ENCODE assay signal across 1 cellular context in the genomic region with DNA sequence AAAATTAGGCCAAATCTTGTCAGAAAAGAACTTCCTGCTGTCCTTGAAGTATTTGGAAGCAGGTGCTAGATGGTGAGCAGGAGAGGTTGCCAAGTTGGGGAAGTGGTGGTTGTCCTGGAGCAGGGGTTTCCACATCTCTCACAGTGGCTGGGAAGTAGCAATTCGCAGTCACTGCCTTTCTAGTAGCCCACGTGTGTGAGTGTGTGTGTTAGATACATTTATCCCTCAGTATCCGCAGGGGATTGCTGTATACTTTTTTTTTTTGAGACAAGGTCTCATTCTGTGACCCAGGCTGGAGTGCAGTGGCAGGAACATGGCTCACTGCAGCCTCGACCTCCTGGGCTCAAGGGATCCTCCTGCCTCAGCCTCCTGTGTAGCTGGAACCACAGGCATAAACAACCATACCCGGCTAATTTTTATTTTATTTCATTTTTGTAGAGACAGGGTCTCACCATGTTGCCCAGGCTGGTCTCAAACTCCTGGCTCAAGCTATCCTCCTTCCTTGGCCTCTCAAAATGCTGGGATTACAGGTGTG.
TF ChIP-seq lines count a peak whose summit lies in the region.

No MANE protein-coding gene starts in this region.

TF ChIP-seq in endothelial cell of umbilical vein, 7 proteins besides CTCF, POLR2A, EP300 and RAD21 (continued from another document):
- TF ChIP-seq MYC (IDR thresholded peaks at IDR 0.05; ENCODE audit: low read depth, low read length) (no peak), JUN (IDR thresholded peaks at IDR 0.05; ENCODE audit: borderline replicate concordance, insufficient read depth, insufficient read length, low read depth) (no peak), FOS (IDR thresholded peaks at IDR 0.05; ENCODE audit: borderline replicate concordance, insufficient read depth, low read length) (no peak)
- TF ChIP-seq, protein P1, sequence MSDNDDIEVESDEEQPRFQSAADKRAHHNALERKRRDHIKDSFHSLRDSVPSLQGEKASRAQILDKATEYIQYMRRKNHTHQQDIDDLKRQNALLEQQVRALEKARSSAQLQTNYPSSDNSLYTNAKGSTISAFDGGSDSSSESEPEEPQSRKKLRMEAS (IDR thresholded peaks at IDR 0.05; ENCODE audit: insufficient read depth, insufficient read length), result no peak
